20 cellular contexts compared by ENCODE assay signal in the genomic region with DNA sequence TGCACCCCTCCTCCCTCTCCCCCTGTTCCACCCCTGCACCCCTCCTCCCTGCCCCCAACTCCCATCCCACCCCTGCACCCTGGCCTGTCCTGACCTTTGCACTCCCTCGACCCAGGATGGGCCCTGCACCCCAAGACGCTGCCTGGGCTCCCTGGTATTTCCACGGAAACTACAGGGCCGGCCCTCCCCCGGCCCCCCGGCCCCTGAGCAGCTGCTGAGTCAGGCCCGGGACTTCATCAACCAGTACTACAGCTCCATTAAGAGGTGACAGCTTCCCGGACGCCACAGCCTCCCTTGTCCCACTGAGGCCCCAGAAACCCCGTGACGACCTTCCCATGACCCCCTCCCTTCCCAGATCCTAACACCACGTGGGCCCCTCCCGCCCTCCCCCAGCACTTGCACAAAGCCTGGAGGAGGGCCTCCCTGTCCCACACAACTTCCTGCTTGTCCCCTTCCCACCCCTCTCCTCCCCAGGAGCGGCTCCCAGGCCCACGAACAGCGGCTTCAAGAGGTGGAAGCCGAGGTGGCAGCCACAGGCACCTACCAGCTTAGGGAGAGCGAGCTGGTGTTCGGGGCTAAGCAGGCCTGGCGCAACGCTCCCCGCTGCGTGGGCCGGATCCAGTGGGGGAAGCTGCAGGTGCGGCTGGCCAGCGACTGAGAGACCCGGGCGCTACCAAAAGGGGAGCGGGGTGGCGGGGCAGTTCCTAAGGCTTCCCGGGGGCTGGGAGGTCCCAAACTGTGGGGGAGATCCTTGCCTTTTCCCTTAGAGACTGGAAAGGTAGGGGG. TPM values are rescaled to one million over a fixed set of nuclear protein-coding genes. Genes with fewer than 3 reads are reported as not detected.
DNase-seq lines count a peak whose midpoint lies in the region; ATAC-seq, FAIRE-seq and TF ChIP-seq lines count a peak whose summit lies in the region.
"Had no signal": no experiment of that assay in that cellular context is flagged by ENCODE, and none has a peak within 500 bp of the region (broad histone marks: within the 10 kb centered on the region; RNA-seq: fewer than 3 reads in every experiment).

No MANE protein-coding gene starts in this region.

- peak overlapping the region; percentile 88; the same call in 1 of the 2 replicates for H4K8ac ChIP-seq in H1 (ENCODE audit: extremely low read depth, insufficient read depth, low read length)

- H3K14ac ChIP-seq in H1 (ENCODE audit: insufficient read length) = no peak overlapping the region

- H3K9me3 Mint-ChIP-seq in effector memory CD8-positive, alpha-beta T cell = no peaks in the 10 kb centered on the region
- H3K9me3 Mint-ChIP-seq in activated T-helper 17 cell treated with anti-CD3 and anti-CD28 coated beads, Interleukin-2, amount 50 U/mL, for 72 hours = no peaks in the 10 kb centered on the region

- no peak for FAIRE-seq in H1 (lab: Jason Lieb, UNC)
- FAIRE-seq: astrocyte, TTC549 had no signal

- H3K23me2 ChIP-seq in H1 (ENCODE audit: low read depth, low read length) = peaks cover 6% of the 10 kb centered on the region; the same call in 1 of the 2 replicates

- no peak overlapping the region for H4K91ac ChIP-seq in H1 (replicated peaks; ENCODE audit: insufficient read length, low read length)

- H2BK5ac ChIP-seq in H1 (ENCODE audit: low read depth, low read length) = peak overlapping the region; percentile 26; the same call in 1 of the 2 replicates

- no peak overlapping the region for H2AFZ ChIP-seq in H1 (ENCODE audit: low read length)
- H2AFZ ChIP-seq in osteoblast (ENCODE audit: low read length) = no peak overlapping the region

- no peaks in the 10 kb centered on the region for H3K9me3 ChIP-seq in heart left ventricle
- no peaks in the 10 kb centered on the region for H3K9me3 ChIP-seq in heart right ventricle
- no peaks in the 10 kb centered on the region for H3K9me3 ChIP-seq in H1 (ENCODE audit: insufficient read depth in 2 of 2, low read depth in 1 of 2, low read length in 1 of 2)
- no peaks in the 10 kb centered on the region for H3K9me3 ChIP-seq in osteoblast (ENCODE audit: low read depth, low read length)

- no peak overlapping the region for H3K9ac ChIP-seq in H1 (replicated peaks in 1 of 4; ENCODE audit: extremely low read depth in 1 of 4, low read depth in 3 of 4, low read length in 3 of 4)

- ATAC-seq in heart left ventricle (no peak), heart right ventricle (no peak), sciatic nerve (no peak)
- no peak for ATAC-seq in effector memory CD8-positive, alpha-beta T cell (replicated peaks)
- ATAC-seq in activated T-helper 17 cell treated with anti-CD3 and anti-CD28 coated beads, Interleukin-2, amount 50 U/mL, for 72 hours (replicated peaks) = no peak
- ATAC-seq: left colon; PC-3; stimulated activated effector memory CD8-positive, alpha-beta T cell treated with anti-CD3 and anti-CD28 coated beads, Interleukin-12 subunit alpha, Interleukin-12 subunit beta, amount 100 ng/mL, for 72 hours had no signal

- intact Hi-C loops in heart left ventricle (cut with DNase I) (no loop called here), heart right ventricle (cut with DNase I) (no loop called here), sciatic nerve (cut with DNase I) (no loop called here)

- CTCF ChIA-PET in H1 (lab: Charles Lee; ENCODE audit: partially characterized antibody) = interaction anchor here (1.3 to 5.7 kb wide), 8 partner anchors 9 to 116 kb away, joined by 3 to 56 read pairs (median 4); no protein-coding TSS in a partner anchor

- TF ChIP-seq CTCF in heart left ventricle (IDR thresholded peaks at IDR 0.05) = no peak
- TF ChIP-seq CTCF in heart right ventricle (IDR thresholded peaks at IDR 0.05) = no peak
- TF ChIP-seq CTCF in H1 (IDR thresholded peaks at IDR 0.05; ENCODE audit: control extremely low read depth in 1 of 3, insufficient read depth in 1 of 3, low read depth in 1 of 3, low read length in 3 of 3) = no peak
- no peak for TF ChIP-seq CTCF in osteoblast (IDR thresholded peaks at IDR 0.05; ENCODE audit: extremely low read depth, low read depth, low read length)

- H3K27ac Mint-ChIP-seq in effector memory CD8-positive, alpha-beta T cell = no peak overlapping the region
- H3K27ac Mint-ChIP-seq in activated T-helper 17 cell treated with anti-CD3 and anti-CD28 coated beads, Interleukin-2, amount 50 U/mL, for 72 hours = no peak overlapping the region
- H3K27ac Mint-ChIP-seq: B cell; stimulated activated effector memory CD8-positive, alpha-beta T cell treated with anti-CD3 and anti-CD28 coated beads, Interleukin-12 subunit alpha, Interleukin-12 subunit beta, amount 100 ng/mL, for 72 hours had no signal

- peak overlapping the region in 4 of 12 donors; percentile 9 to 18 (median 12) for H3K4me3 ChIP-seq in heart left ventricle
- H3K4me3 ChIP-seq in heart right ventricle = peak overlapping the region in 4 of 10 donors; percentile 2 to 12 (median 9)
- no peak overlapping the region for H3K4me3 ChIP-seq in H1 (ENCODE audit: extremely low read depth in 1 of 4, insufficient read depth in 2 of 4, low read depth in 3 of 4, low read length in 4 of 4)
- H3K4me3 ChIP-seq in osteoblast (ENCODE audit: insufficient read depth, low read length) = no peak overlapping the region

- H3K4me2 ChIP-seq in H1 (ENCODE audit: insufficient read depth in 1 of 2, low read depth in 2 of 2, low read length in 2 of 2) (0 out of 4 replicates have a peak overlapping the region, but pooled peaks of 1 of the 2 experiments have one; percentile 3), osteoblast (ENCODE audit: insufficient read depth, low read length) (no peak overlapping the region)

- H3K27ac ChIP-seq in heart left ventricle (peak overlapping the region in 1 of 12 donors; percentile 49), heart right ventricle (peak overlapping the region in 2 of 10 donors; percentile 28 to 47), H1 (ENCODE audit: low read depth, low read length) (no peak overlapping the region), osteoblast (ENCODE audit: low read depth, low read length) (no peak overlapping the region)

- in situ Hi-C loops in KBM-7 (cut with MboI; ENCODE audit: low pct_unique_long_range_greater_than_20kb, low sequenced_read_pairs) = no loop called here

- peaks cover 0 to 48% (median 13%) of the 10 kb centered on the region in 12 donors for H3K4me1 ChIP-seq in heart left ventricle
- H3K4me1 ChIP-seq in heart right ventricle = peaks cover 0 to 49% (median 27%) of the 10 kb centered on the region in 9 donors
- H3K4me1 ChIP-seq in H1 (replicated peaks in 1 of 4; ENCODE audit: control insufficient read depth in 3 of 4, insufficient read depth in 4 of 4, low read length in 3 of 4) = peaks cover 4 to 26% (median 13%) of the 10 kb centered on the region in 4 experiments
- no peaks in the 10 kb centered on the region for H3K4me1 ChIP-seq in osteoblast (ENCODE audit: insufficient read depth, low read length)

- H3K4me3 Mint-ChIP-seq in effector memory CD8-positive, alpha-beta T cell = no peak overlapping the region
- no peak overlapping the region for H3K4me3 Mint-ChIP-seq in activated T-helper 17 cell treated with anti-CD3 and anti-CD28 coated beads, Interleukin-2, amount 50 U/mL, for 72 hours
- H3K4me3 Mint-ChIP-seq: B cell; stimulated activated effector memory CD8-positive, alpha-beta T cell treated with anti-CD3 and anti-CD28 coated beads, Interleukin-12 subunit alpha, Interleukin-12 subunit beta, amount 100 ng/mL, for 72 hours had no signal

- POLR2A ChIA-PET in H1 (lab: Charles Lee; ENCODE audit: partially characterized antibody) = interaction anchor here (1.0 to 1.6 kb wide), 2 partner anchors 12 to 17 kb away, joined by 3 to 4 read pairs; no protein-coding TSS in a partner anchor

- no peaks in the 10 kb centered on the region for H4K20me1 ChIP-seq in H1 (replicated peaks in 1 of 2; ENCODE audit: control insufficient read depth in 1 of 2, insufficient read depth in 2 of 2, low read length in 2 of 2)
- H4K20me1 ChIP-seq in osteoblast (ENCODE audit: insufficient read depth, low read length) = no peaks in the 10 kb centered on the region

- DNase-seq in heart left ventricle (peak in 3 of 5 donors; percentile 23 to 60 (median 33)), heart right ventricle (no peak), KBM-7 (peak; percentile 51), H1 (ENCODE audit: low read depth in 1 of 2, low spot score in 2 of 2) (no peak), osteoblast (ENCODE audit: insufficient read length, low spot score, missing footprints) (peak; percentile 70), sciatic nerve (ENCODE audit: low spot score) (no peak)
- DNase-seq in effector memory CD8-positive, alpha-beta T cell = no peak
- DNase-seq: activated effector memory CD4-positive, alpha-beta T cell treated with anti-CD3 and anti-CD28 coated beads, Interleukin-2, amount 50 U/mL, for 16 hours; left colon; NCI-H1092; NCI-H69; PC-3; trophoblast cell had no signal

- no peak overlapping the region for H3K23ac ChIP-seq in H1 (ENCODE audit: insufficient read length)

- H3K27me3 Mint-ChIP-seq in effector memory CD8-positive, alpha-beta T cell = peaks cover 0 to 15% of the 10 kb centered on the region in 2 donors
- no peaks in the 10 kb centered on the region for H3K27me3 Mint-ChIP-seq in activated T-helper 17 cell treated with anti-CD3 and anti-CD28 coated beads, Interleukin-2, amount 50 U/mL, for 72 hours

- no peak for TF ChIP-seq EP300 in H1 (IDR thresholded peaks at IDR 0.05; ENCODE audit: borderline replicate concordance in 1 of 2, low read depth in 2 of 2, low read length in 2 of 2)

- no peak for TF ChIP-seq POLR2A in heart left ventricle (IDR thresholded peaks at IDR 0.05)
- TF ChIP-seq POLR2A in H1 (IDR thresholded peaks at IDR 0.05; ENCODE audit: control extremely low read depth in 1 of 2, low read depth in 2 of 2, low read length in 2 of 2) = no peak

- H4K5ac ChIP-seq in H1 (ENCODE audit: insufficient read length, low read depth, low read length) = no peak overlapping the region

- no peak overlapping the region for H3K4ac ChIP-seq in H1 (replicated peaks; ENCODE audit: insufficient read length, low read depth, low read length)

- H3K27me3 ChIP-seq in heart left ventricle = no peaks in the 10 kb centered on the region
- no peaks in the 10 kb centered on the region for H3K27me3 ChIP-seq in heart right ventricle
- no peaks in the 10 kb centered on the region for H3K27me3 ChIP-seq in H1 (replicated peaks in 1 of 4; ENCODE audit: control insufficient read depth in 3 of 4, extremely low read depth in 1 of 4, insufficient read depth in 3 of 4, low read length in 3 of 4)
- no peaks in the 10 kb centered on the region for H3K27me3 ChIP-seq in osteoblast (ENCODE audit: insufficient read depth, low read length)

- H3K4me1 Mint-ChIP-seq in effector memory CD8-positive, alpha-beta T cell (ENCODE audit: low read depth in 2 of 2) = peaks cover 10 to 32% of the 10 kb centered on the region in 2 donors
- H3K4me1 Mint-ChIP-seq in activated T-helper 17 cell treated with anti-CD3 and anti-CD28 coated beads, Interleukin-2, amount 50 U/mL, for 72 hours = peaks cover 4% of the 10 kb centered on the region

- no peak overlapping the region for H2BK20ac ChIP-seq in H1 (ENCODE audit: low read length)

- H3K79me2 ChIP-seq in H1 (ENCODE audit: control insufficient read depth in 1 of 2, insufficient read depth in 2 of 2, low read length in 2 of 2) (no peaks in the 10 kb centered on the region), osteoblast (ENCODE audit: insufficient read depth, low read length) (no peaks in the 10 kb centered on the region)

- no peak for TF ChIP-seq RAD21 in H1 (IDR thresholded peaks at IDR 0.05 in 1 of 2, conservative IDR thresholded peaks at IDR 0.05 in 1 of 2; ENCODE audit: low read depth in 2 of 2, low read length in 2 of 2)

- H2AK5ac ChIP-seq in H1 (ENCODE audit: low read depth, low read length) = no peak overlapping the region

- H3K36me3 ChIP-seq in heart left ventricle = peaks cover 0 to 22% (median 8%) of the 10 kb centered on the region in 9 donors
- H3K36me3 ChIP-seq in heart right ventricle = peaks cover 0 to 37% (median 0%) of the 10 kb centered on the region in 9 donors
- no peaks in the 10 kb centered on the region for H3K36me3 ChIP-seq in H1 (ENCODE audit: control insufficient read depth in 2 of 4, insufficient read depth in 4 of 4, low read length in 3 of 4)
- H3K36me3 ChIP-seq in osteoblast (ENCODE audit: insufficient read depth, low read length) = no peaks in the 10 kb centered on the region

- 44 to 60% (median 49%) methylated on average over 21 to 31 of the region's 31 CpGs for WGBS in heart left ventricle, 4 donors
- 43 to 53% methylated on average over 31 of the region's 31 CpGs for WGBS in heart right ventricle, 2 donors
- 82% methylated on average over 25 of the region's 31 CpGs; no CpG with 5 or more reads in 1 of the 2 experiments for WGBS in H1 (ENCODE audit: extremely low coverage in 1 of 2, insufficient coverage in 1 of 2, insufficient read length in 1 of 2, insufficient replicate concordance in 2 of 2, low coverage in 1 of 2, low lambda C conversion rate in 2 of 2, missing lambda C conversion rate in 1 of 2), 2 experiments

- H3K79me1 ChIP-seq in H1 (ENCODE audit: low read depth, low read length) = no peaks in the 10 kb centered on the region

- no peak overlapping the region for H3K56ac ChIP-seq in H1 (replicated peaks; ENCODE audit: insufficient read length, low read depth, low read length)

- H3K18ac ChIP-seq in H1 (ENCODE audit: extremely low read depth, low read length) = peak overlapping the region; percentile 19; the same call in 1 of the 2 replicates

- no peak overlapping the region for H2BK15ac ChIP-seq in H1 (ENCODE audit: low read length)

- no peak overlapping the region for H2BK120ac ChIP-seq in H1 (replicated peaks; ENCODE audit: low read depth, low read length)

- 0 out of 2 replicates have a peak overlapping the region, but pooled peaks have one; percentile 12 for H2BK12ac ChIP-seq in H1 (ENCODE audit: low read depth, low read length)

- H3K36me3 Mint-ChIP-seq in effector memory CD8-positive, alpha-beta T cell (ENCODE audit: insufficient read depth) = peaks cover 18% of the 10 kb centered on the region
- no peaks in the 10 kb centered on the region for H3K36me3 Mint-ChIP-seq in activated T-helper 17 cell treated with anti-CD3 and anti-CD28 coated beads, Interleukin-2, amount 50 U/mL, for 72 hours (ENCODE audit: low read depth)

RNA-seq across cellular contexts. Expression of gene NOS3, which starts 5.7 kb away (rescaled TPM):
- total RNA-seq in heart left ventricle (10 to 100 TPM in 7 of 9 donors, 1 to 10 TPM in 2; 9.4 to 49.4 (median 17.3) TPM), heart right ventricle (10 to 100 TPM in 9 of 10 donors, 1 to 10 TPM in 1; 10.0 to 53.3 (median 13.3) TPM), osteoblast (not detected in 2 replicates), sciatic nerve (26.6 TPM)
- polyA plus RNA-seq in heart left ventricle (10 to 100 TPM in 1 of 2 donors, 1 to 10 TPM in 1; 8.9 to 20.5 TPM), heart right ventricle (10 to 100 TPM; 11.1 to 25.5 TPM), H1 (2011; rRNA removed) (16.2 and 20.9 TPM in 2 replicates)
- total RNA-seq in H1 (2021; fragmentation: NEBNext Ultra II Directional; extraction: Animal tissue kit (Norgen Biotek cat#: 25700)) = 4.4 and 4.7 TPM in 2 replicates
- 8.1 TPM for polyA plus RNA-seq in H1 (2011; cell fraction: cytosol; rRNA removed)
- polyA plus RNA-seq in H1 (2011; cell fraction: nucleus; rRNA removed) = 12.6 TPM
- polyA plus RNA-seq in H1 (2012, experiment 1 of 2) = 4.2 to 10.6 TPM (median 8.1 TPM) in 4 replicates
- 5.2 TPM for polyA plus RNA-seq in H1 (2012, experiment 2 of 2)
- polyA plus RNA-seq in H1 (2013, experiment 1 of 2) = 4.2 TPM
- 3.5 TPM for polyA plus RNA-seq in H1 (2013, experiment 2 of 2)
- polyA minus RNA-seq in H1 (2011; rRNA and poly(A)+ RNA removed) = 5.4 and 6.9 TPM in 2 replicates
- 7.7 TPM for polyA minus RNA-seq in H1 (2011; cell fraction: cytosol; rRNA and poly(A)+ RNA removed)
- polyA minus RNA-seq in H1 (2011; cell fraction: nucleus; rRNA and poly(A)+ RNA removed) = 10.1 TPM
- total RNA-seq in activated T-helper 17 cell treated with anti-CD3 and anti-CD28 coated beads, Interleukin-2, amount 50 U/mL, for 72 hours = 10 to 100 TPM in 1 of 2 donors, 1 to 10 TPM in 1; 8.0 to 12.1 TPM
- total RNA-seq: myocyte had no signal

RNA-seq across cellular contexts. Expression of gene KCNH2, which starts 18.4 kb away (rescaled TPM):
- total RNA-seq in heart left ventricle = 100 to 1,000 TPM in 5 of 9 donors, 10 to 100 TPM in 4; 58.1 to 185 (median 104) TPM
- polyA plus RNA-seq in heart left ventricle = 100 to 1,000 TPM in 1 of 2 donors, 10 to 100 TPM in 1; 59.8 to 154 TPM
- total RNA-seq in heart right ventricle = 100 to 1,000 TPM in 1 of 10 donors, 10 to 100 TPM in 9; 63.2 to 126 (median 78.4) TPM
- polyA plus RNA-seq in heart right ventricle = 10 to 100 TPM; 50.2 to 99.9 TPM
- 7.7 and 8.0 TPM in 2 replicates for total RNA-seq in H1 (2021; fragmentation: NEBNext Ultra II Directional; extraction: Animal tissue kit (Norgen Biotek cat#: 25700))
- 15.0 and 20.5 TPM in 2 replicates for polyA plus RNA-seq in H1 (2011; rRNA removed)
- 13.4 TPM for polyA plus RNA-seq in H1 (2011; cell fraction: cytosol; rRNA removed)
- polyA plus RNA-seq in H1 (2011; cell fraction: nucleus; rRNA removed) = 23.6 TPM
- 5.5 to 12.1 TPM (median 10.4 TPM) in 4 replicates for polyA plus RNA-seq in H1 (2012, experiment 1 of 2)
- polyA plus RNA-seq in H1 (2012, experiment 2 of 2) = 7.6 TPM
- polyA plus RNA-seq in H1 (2013, experiment 1 of 2) = 7.6 TPM
- polyA plus RNA-seq in H1 (2013, experiment 2 of 2) = 7.2 TPM
- polyA minus RNA-seq in H1 (2011; rRNA and poly(A)+ RNA removed) = 8.9 and 10.2 TPM in 2 replicates
- polyA minus RNA-seq in H1 (2011; cell fraction: cytosol; rRNA and poly(A)+ RNA removed) = 9.5 TPM
- polyA minus RNA-seq in H1 (2011; cell fraction: nucleus; rRNA and poly(A)+ RNA removed) = 7.0 TPM
- not detected in 2 replicates for total RNA-seq in osteoblast
- total RNA-seq in sciatic nerve = 3.2 TPM
- total RNA-seq in activated T-helper 17 cell treated with anti-CD3 and anti-CD28 coated beads, Interleukin-2, amount 50 U/mL, for 72 hours = under 1 TPM; 0.32 to 0.77 TPM

RNA-seq across cellular contexts. Expression of gene ATG9B, which starts 27.8 kb away (rescaled TPM):
- 1 to 10 TPM in 1 of 9 donors, under 1 TPM in 1, not detected in 7; 0.07 to 1.0 TPM for total RNA-seq in heart left ventricle
- polyA plus RNA-seq in heart left ventricle = under 1 TPM; 0.26 to 0.38 TPM
- under 1 TPM in 3 of 10 donors, not detected in 7; 0.09 to 0.39 (median 0.10) TPM for total RNA-seq in heart right ventricle
- polyA plus RNA-seq in heart right ventricle = under 1 TPM; 0.45 to 0.59 TPM
- total RNA-seq in H1 (2021; fragmentation: NEBNext Ultra II Directional; extraction: Animal tissue kit (Norgen Biotek cat#: 25700)) = 2.3 and 2.6 TPM in 2 replicates
- polyA plus RNA-seq in H1 (2011; rRNA removed) = 1.4 and 2.7 TPM in 2 replicates
- 2.7 TPM for polyA plus RNA-seq in H1 (2011; cell fraction: cytosol; rRNA removed)
- 6.4 TPM for polyA plus RNA-seq in H1 (2011; cell fraction: nucleus; rRNA removed)
- 2.7 to 4.3 TPM (median 3.1 TPM) in 4 replicates for polyA plus RNA-seq in H1 (2012, experiment 1 of 2)
- 0.79 TPM for polyA plus RNA-seq in H1 (2012, experiment 2 of 2)
- polyA plus RNA-seq in H1 (2013, experiment 1 of 2) = 1.7 TPM
- 1.8 TPM for polyA plus RNA-seq in H1 (2013, experiment 2 of 2)
- polyA minus RNA-seq in H1 (2011; rRNA and poly(A)+ RNA removed) = 0.19 and 0.51 TPM in 2 replicates
- 0.88 TPM for polyA minus RNA-seq in H1 (2011; cell fraction: cytosol; rRNA and poly(A)+ RNA removed)
- polyA minus RNA-seq in H1 (2011; cell fraction: nucleus; rRNA and poly(A)+ RNA removed) = 0.60 TPM
- total RNA-seq in osteoblast = not detected in 2 replicates
- 0.67 TPM for total RNA-seq in sciatic nerve
- 10 to 100 TPM in 1 of 2 donors, 1 to 10 TPM in 1; 2.9 to 18.2 TPM for total RNA-seq in activated T-helper 17 cell treated with anti-CD3 and anti-CD28 coated beads, Interleukin-2, amount 50 U/mL, for 72 hours
- total RNA-seq: posterior vena cava had no signal

RNA-seq across cellular contexts. Expression of gene ABCB8, which starts 31.8 kb away (rescaled TPM):
- total RNA-seq in heart left ventricle (10 to 100 TPM; 13.6 to 34.5 (median 26.0) TPM), heart right ventricle (10 to 100 TPM; 20.9 to 32.4 (median 24.6) TPM), osteoblast (32.6 and 35.1 TPM in 2 replicates), sciatic nerve (32.8 TPM)
- polyA plus RNA-seq in heart left ventricle (10 to 100 TPM; 20.9 to 29.0 TPM), heart right ventricle (10 to 100 TPM; 16.7 to 42.2 TPM), H1 (2011; rRNA removed) (17.7 and 26.0 TPM in 2 replicates)
- 22.2 and 27.0 TPM in 2 replicates for total RNA-seq in H1 (2021; fragmentation: NEBNext Ultra II Directional; extraction: Animal tissue kit (Norgen Biotek cat#: 25700))
- polyA plus RNA-seq in H1 (2011; cell fraction: cytosol; rRNA removed) = 16.7 TPM
- polyA plus RNA-seq in H1 (2011; cell fraction: nucleus; rRNA removed) = 52.2 TPM
- polyA plus RNA-seq in H1 (2012, experiment 1 of 2) = 14.8 to 21.8 TPM (median 19.6 TPM) in 4 replicates
- 15.8 TPM for polyA plus RNA-seq in H1 (2012, experiment 2 of 2)
- polyA plus RNA-seq in H1 (2013, experiment 1 of 2) = 16.5 TPM
- 15.7 TPM for polyA plus RNA-seq in H1 (2013, experiment 2 of 2)
- polyA minus RNA-seq in H1 (2011; rRNA and poly(A)+ RNA removed) = 17.2 and 19.5 TPM in 2 replicates
- 12.2 TPM for polyA minus RNA-seq in H1 (2011; cell fraction: cytosol; rRNA and poly(A)+ RNA removed)
- polyA minus RNA-seq in H1 (2011; cell fraction: nucleus; rRNA and poly(A)+ RNA removed) = 28.9 TPM
- total RNA-seq in activated T-helper 17 cell treated with anti-CD3 and anti-CD28 coated beads, Interleukin-2, amount 50 U/mL, for 72 hours = 10 to 100 TPM; 36.4 to 52.0 TPM

RNA-seq across cellular contexts. Expression of gene ASIC3, which starts 51.8 kb away (rescaled TPM):
- total RNA-seq in heart left ventricle (1 to 10 TPM; 2.7 to 8.2 (median 4.8) TPM), heart right ventricle (10 to 100 TPM in 1 of 10 donors, 1 to 10 TPM in 9; 3.2 to 12.5 (median 5.6) TPM), osteoblast (under 0.01 and 0.29 TPM in 2 replicates), sciatic nerve (4.7 TPM)
- polyA plus RNA-seq in heart left ventricle (10 to 100 TPM in 1 of 2 donors, 1 to 10 TPM in 1; 2.8 to 12.9 TPM), heart right ventricle (10 to 100 TPM in 1 of 2 donors, 1 to 10 TPM in 1; 3.7 to 38.8 TPM), H1 (2011; rRNA removed) (1.6 and 4.3 TPM in 2 replicates)
- 1.4 and 1.9 TPM in 2 replicates for total RNA-seq in H1 (2021; fragmentation: NEBNext Ultra II Directional; extraction: Animal tissue kit (Norgen Biotek cat#: 25700))
- polyA plus RNA-seq in H1 (2011; cell fraction: cytosol; rRNA removed) = 2.6 TPM
- polyA plus RNA-seq in H1 (2011; cell fraction: nucleus; rRNA removed) = 17.4 TPM
- 3.1 to 5.6 TPM (median 4.2 TPM) in 4 replicates for polyA plus RNA-seq in H1 (2012, experiment 1 of 2)
- polyA plus RNA-seq in H1 (2012, experiment 2 of 2) = 2.4 TPM
- 0.87 TPM for polyA plus RNA-seq in H1 (2013, experiment 1 of 2)
- polyA plus RNA-seq in H1 (2013, experiment 2 of 2) = 0.74 TPM
- 0.27 and 0.88 TPM in 2 replicates for polyA minus RNA-seq in H1 (2011; rRNA and poly(A)+ RNA removed)
- polyA minus RNA-seq in H1 (2011; cell fraction: cytosol; rRNA and poly(A)+ RNA removed) = 0.73 TPM
- 2.1 TPM for polyA minus RNA-seq in H1 (2011; cell fraction: nucleus; rRNA and poly(A)+ RNA removed)
- 1 to 10 TPM; 9.0 to 9.7 TPM for total RNA-seq in activated T-helper 17 cell treated with anti-CD3 and anti-CD28 coated beads, Interleukin-2, amount 50 U/mL, for 72 hours

Comparison
In these comparisons a context has a peak if more than half of its experiments do, and no peak if none do; other contexts are left out.
1. DNase-seq: peak in heart left ventricle (3 of 5), KBM-7 (single experiment) and osteoblast (single experiment); none in heart right ventricle (0 of 2), H1 (0 of 2), sciatic nerve (single experiment) and effector memory CD8-positive, alpha-beta T cell (0 of 3).